8 cellular contexts compared by ENCODE assay signal in genomic region chr1:6347641-6348487, GRCh38. TPM values are rescaled to one million over a fixed set of nuclear protein-coding genes. Genes with fewer than 3 reads are reported as not detected.
A peak's percentile ranks its signal among the peaks of the same experiment; 100 is the strongest.
DNase-seq lines count a peak whose midpoint lies in the region; ATAC-seq and TF ChIP-seq lines count a peak whose summit lies in the region.

No MANE protein-coding gene starts in this region.

- H3K36me3 Mint-ChIP-seq in activated CD8-positive, alpha-beta T cell treated with anti-CD3 and anti-CD28 coated beads for 36 hours (ENCODE audit: low read depth), result peaks cover 7% of the 10 kb centered on the region
- H3K36me3 Mint-ChIP-seq in endothelial cell (ENCODE audit: low read depth, unreplicated experiment), result no peaks in the 10 kb centered on the region

- intact Hi-C loops in activated CD8-positive, alpha-beta T cell treated with anti-CD3 and anti-CD28 coated beads for 36 hours (cut with micrococcal nuclease), result loop anchor here (5.0 kb wide), 1 partner anchor 49 kb away; no protein-coding TSS in a partner anchor

- H3K9ac ChIP-seq in neuronal stem cell (ENCODE audit: low read depth, low read length, poor library complexity), result no peak overlapping the region

- peak overlapping the region; percentile 63 for H3K27ac ChIP-seq in neuronal stem cell (replicated peaks; ENCODE audit: low read length)

- no peak overlapping the region for H4K91ac ChIP-seq in neuronal stem cell (ENCODE audit: low read depth, low read length, poor library complexity)

- no peaks in the 10 kb centered on the region for H3K27me3 Mint-ChIP-seq in activated CD8-positive, alpha-beta T cell treated with anti-CD3 and anti-CD28 coated beads for 36 hours
- peaks cover 12% of the 10 kb centered on the region for H3K27me3 Mint-ChIP-seq in endothelial cell (ENCODE audit: unreplicated experiment)

- H3K4me3 Mint-ChIP-seq in activated CD8-positive, alpha-beta T cell treated with anti-CD3 and anti-CD28 coated beads for 36 hours, result peak overlapping the region; percentile 6
- peak overlapping the region; percentile 47 for H3K4me3 Mint-ChIP-seq in endothelial cell (ENCODE audit: unreplicated experiment)

- no peak overlapping the region for H2AK5ac ChIP-seq in neuronal stem cell (ENCODE audit: low read depth, low read length)

- ATAC-seq in activated CD8-positive, alpha-beta T cell treated with anti-CD3 and anti-CD28 coated beads for 36 hours, result peak; percentile 59

- peaks cover 15% of the 10 kb centered on the region for H3K79me1 ChIP-seq in neuronal stem cell (ENCODE audit: low read depth, low read length)

- peak overlapping the region; percentile 20 for H3K18ac ChIP-seq in neuronal stem cell (ENCODE audit: low read length)

- H2BK15ac ChIP-seq in neuronal stem cell (ENCODE audit: low read length), result no peak overlapping the region

- peak overlapping the region; percentile 86 for H3K27ac Mint-ChIP-seq in activated CD8-positive, alpha-beta T cell treated with anti-CD3 and anti-CD28 coated beads for 36 hours
- H3K27ac Mint-ChIP-seq in endothelial cell (ENCODE audit: unreplicated experiment), result peak overlapping the region; percentile 96

- no peaks in the 10 kb centered on the region for H3K27me3 ChIP-seq in neuronal stem cell (ENCODE audit: control insufficient read depth in 3 of 3, insufficient read depth in 3 of 3, low read depth in 1 of 3, low read length in 3 of 3)

- no peak overlapping the region for H2BK120ac ChIP-seq in neuronal stem cell (ENCODE audit: low read depth, low read length)

- H3K4me1 Mint-ChIP-seq in activated CD8-positive, alpha-beta T cell treated with anti-CD3 and anti-CD28 coated beads for 36 hours (ENCODE audit: low read depth), result peaks cover 18% of the 10 kb centered on the region
- peaks cover 18% of the 10 kb centered on the region for H3K4me1 Mint-ChIP-seq in endothelial cell (ENCODE audit: unreplicated experiment)

- H3K9me3 ChIP-seq in neuronal stem cell (replicated peaks in 1 of 2; ENCODE audit: control insufficient read depth in 2 of 2, insufficient read depth in 1 of 2, low read depth in 1 of 2, low read length in 2 of 2), result no peaks in the 10 kb centered on the region

- no peak overlapping the region for H3K23ac ChIP-seq in neuronal stem cell (ENCODE audit: low read depth, low read length, poor library complexity)

- H3K9me3 Mint-ChIP-seq in activated CD8-positive, alpha-beta T cell treated with anti-CD3 and anti-CD28 coated beads for 36 hours, result no peaks in the 10 kb centered on the region
- H3K9me3 Mint-ChIP-seq in endothelial cell (ENCODE audit: unreplicated experiment), result no peaks in the 10 kb centered on the region

- POLR2A ChIA-PET in activated CD8-positive, alpha-beta T cell treated with anti-CD3 and anti-CD28 coated beads for 36 hours (lab: Charles Lee), result interaction anchor here (1.1 to 1.6 kb wide), 2 partner anchors 9 to 57 kb away, joined by 3 to 6 read pairs; no protein-coding TSS in a partner anchor

- peaks cover 11 to 15% of the 10 kb centered on the region in 2 donors for H3K4me1 ChIP-seq in neuronal stem cell (ENCODE audit: control insufficient read depth in 2 of 2, insufficient read depth in 1 of 2, low read depth in 1 of 2, low read length in 2 of 2)

- peak; percentile 73 for TF ChIP-seq CTCF in LNCAP (IDR thresholded peaks at IDR 0.05)
- peak; percentile 76 for TF ChIP-seq CTCF in activated CD8-positive, alpha-beta T cell treated with anti-CD3 and anti-CD28 coated beads for 36 hours (IDR thresholded peaks at IDR 0.05)
- TF ChIP-seq CTCF in endothelial cell (IDR thresholded peaks at IDR 0.05; ENCODE audit: unreplicated experiment), result peak; percentile 47

- no peak overlapping the region for H2AFZ ChIP-seq in neuronal stem cell (ENCODE audit: low read length)

- CTCF ChIA-PET in activated CD8-positive, alpha-beta T cell treated with anti-CD3 and anti-CD28 coated beads for 36 hours (lab: Charles Lee), result interaction anchor here (0.8 to 2.9 kb wide), 22 partner anchors 11 to 150 kb away, joined by 3 to 39 read pairs (median 5); partner anchors contain the start of genes ACOT7 and HES2

- H3K36me3 ChIP-seq in neuronal stem cell (replicated peaks in 1 of 2; ENCODE audit: control insufficient read depth in 2 of 2, insufficient read depth in 2 of 2, low read length in 2 of 2), result peaks cover 3 to 21% of the 10 kb centered on the region in 2 donors

- H3K4me2 ChIP-seq in neuronal stem cell (ENCODE audit: insufficient read depth, low read length, poor library complexity, severe bottlenecking), result no peak overlapping the region

- H4K8ac ChIP-seq in neuronal stem cell (ENCODE audit: low read depth, low read length), result no peak overlapping the region

- H3K4me3 ChIP-seq in neuronal stem cell (ENCODE audit: low read length in 2 of 2), result no peak overlapping the region

- DNase-seq in EH (ENCODE audit: low read depth), result peak; percentile 33
- DNase-seq in activated CD8-positive, alpha-beta T cell treated with anti-CD3 and anti-CD28 coated beads for 36 hours, result peak; percentile 71
- peak; percentile 64 for DNase-seq in endothelial cell (ENCODE audit: low spot score)
- no peak for DNase-seq in neuronal stem cell (ENCODE audit: low spot score)
- DNase-seq in pons (ENCODE audit: low spot score), result no peak
- no peak for DNase-seq in inferior parietal cortex (ENCODE audit: extremely low spot score)
- no peak for DNase-seq in NCI-H1105 (lab: John Stamatoyannopoulos, UW)

- H3K4ac ChIP-seq in neuronal stem cell (ENCODE audit: low read length), result no peak overlapping the region

- H2BK12ac ChIP-seq in neuronal stem cell (ENCODE audit: low read length), result no peak overlapping the region

- H2BK5ac ChIP-seq in neuronal stem cell (ENCODE audit: low read length), result no peak overlapping the region

- no peak overlapping the region for H3K14ac ChIP-seq in neuronal stem cell (ENCODE audit: low read length)

- WGBS in neuronal stem cell (ENCODE audit: extremely low coverage in 2 of 2, insufficient read length in 2 of 2, insufficient replicate concordance in 1 of 2), 2 donors, result no CpG with 5 or more reads among the region's 15 CpGs

RNA-seq across cellular contexts. Expression of gene ACOT7, which starts 45.7 kb away (rescaled TPM):
- total RNA-seq in activated CD8-positive, alpha-beta T cell treated with anti-CD3 and anti-CD28 coated beads for 36 hours, result 10 to 100 TPM; 80.4 to 86.7 TPM
- total RNA-seq in endothelial cell (ENCODE audit: unreplicated experiment), result 35.1 TPM
- polyA plus RNA-seq in neuronal stem cell (2013, experiment 1 of 2), result 83.2 TPM
- 81.2 TPM for polyA plus RNA-seq in neuronal stem cell (2013, experiment 2 of 2)

Comparison
In these comparisons a context has a peak if more than half of its experiments do, and no peak if none do; other contexts are left out.
1. DNase-seq: peak in EH (single experiment), activated CD8-positive, alpha-beta T cell treated with anti-CD3 and anti-CD28 coated beads for 36 hours (single experiment) and endothelial cell (single experiment); none in neuronal stem cell (single experiment), pons (single experiment), inferior parietal cortex (single experiment) and NCI-H1105 (single experiment).
2. Peak in every context shown above with its lines, with median percentiles within 50 percentile points of each other: CTCF ChIP-seq.